Comparison of ENCODE assay signal across 8 cellular contexts in the genomic region with DNA sequence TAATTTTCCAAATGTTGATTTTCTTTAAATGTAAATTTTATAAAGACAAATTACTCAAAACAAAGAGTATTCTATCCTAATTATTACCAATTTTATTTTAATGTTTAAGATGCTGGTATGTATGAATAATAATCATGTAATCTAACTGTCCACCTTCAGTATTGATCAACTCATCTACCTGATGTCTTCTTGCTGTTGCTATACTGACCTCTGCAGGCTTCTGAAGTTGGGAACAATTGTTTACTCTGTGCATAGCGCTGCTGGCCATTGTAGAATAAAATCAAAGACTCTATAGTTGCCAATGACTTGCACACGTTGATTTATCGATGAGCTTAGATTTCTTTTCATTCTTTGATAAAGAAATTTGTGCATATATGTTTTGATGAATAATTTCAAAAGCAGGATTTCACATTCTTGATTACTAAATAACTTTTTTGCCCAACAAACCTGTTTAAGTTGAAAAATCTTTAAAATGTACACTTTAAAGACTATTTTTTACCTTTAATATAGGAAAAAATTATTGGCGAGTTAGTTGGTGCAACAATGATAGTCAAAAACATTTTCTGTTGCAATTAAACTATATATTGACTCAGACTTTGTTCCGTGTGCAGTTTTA.
A peak's percentile ranks its signal among the peaks of the same experiment; 100 is the strongest.
DNase-seq lines count a peak whose midpoint lies in the region; ATAC-seq, FAIRE-seq and TF ChIP-seq lines count a peak whose summit lies in the region.

No MANE protein-coding gene starts in this region.

- H3K27ac ChIP-seq in cardiac muscle cell: no peak overlapping the region
- no peak overlapping the region for H3K27ac ChIP-seq in endothelial cell of umbilical vein (ENCODE audit: insufficient read depth, low read depth, low read length)

- dilution Hi-C loops in endothelial cell of umbilical vein (cut with MboI; ENCODE audit: extremely low pct_ligation_motif_present, low sequenced_read_pairs): no loop called here

- peaks cover 7% of the 10 kb centered on the region for H3K4me1 ChIP-seq in cardiac muscle cell (ENCODE audit: low read depth)
- no peaks in the 10 kb centered on the region for H3K4me1 ChIP-seq in endothelial cell of umbilical vein (ENCODE audit: control insufficient read depth, extremely low read depth, insufficient read depth, low read length)

- TF ChIP-seq CTCF in cardiac muscle cell (IDR thresholded peaks at IDR 0.05; ENCODE audit: low read depth, low read length) (peak; percentile 13), endothelial cell of umbilical vein (IDR thresholded peaks at IDR 0.05; ENCODE audit: extremely low read depth in 1 of 2, insufficient read depth in 1 of 2, low read depth in 1 of 2, low read length in 2 of 2) (no peak)

- H3K36me3 ChIP-seq in cardiac muscle cell (no peaks in the 10 kb centered on the region), endothelial cell of umbilical vein (ENCODE audit: control insufficient read depth in 2 of 2, extremely low read depth in 1 of 2, insufficient read depth in 2 of 2, low read length in 2 of 2) (no peaks in the 10 kb centered on the region)

- no peak overlapping the region for H3K4me3 ChIP-seq in cardiac muscle cell
- no peak overlapping the region for H3K4me3 ChIP-seq in endothelial cell of umbilical vein (replicated peaks in 1 of 3; ENCODE audit: insufficient read depth in 1 of 3, low read depth in 1 of 3, low read length in 3 of 3)

- no TSS peak for BruUV-seq in endothelial cell of umbilical vein (replicated peaks; lab: Mats Ljungman, UMichigan)

- CTCF ChIA-PET in endothelial cell of umbilical vein (lab: Charles Lee): interaction anchor here (0.7 to 2.0 kb wide), 2 partner anchors 10 to 883 kb away, joined by 3 to 8 read pairs; no protein-coding TSS in a partner anchor

- POLR2A ChIA-PET in endothelial cell of umbilical vein (lab: Charles Lee): no interaction called here

- peak; percentile 61 for FAIRE-seq in endothelial cell of umbilical vein (lab: Jason Lieb, UNC)

- no peaks in the 10 kb centered on the region for H3K27me3 ChIP-seq in cardiac muscle cell
- no peaks in the 10 kb centered on the region for H3K27me3 ChIP-seq in endothelial cell of umbilical vein (ENCODE audit: control insufficient read depth in 2 of 2, insufficient read depth in 2 of 2, low read length in 2 of 2)

- no peak overlapping the region for H2AFZ ChIP-seq in endothelial cell of umbilical vein (ENCODE audit: low read depth, low read length)

- H3K9me1 ChIP-seq in endothelial cell of umbilical vein (replicated peaks; ENCODE audit: control insufficient read depth, extremely low read depth, insufficient read depth, low read length): no peaks in the 10 kb centered on the region

- no peak for TF ChIP-seq POLR2A in endothelial cell of umbilical vein (IDR thresholded peaks at IDR 0.05; ENCODE audit: low read depth, low read length)

- DNase-seq in cardiac muscle cell (ENCODE audit: low read depth in 1 of 2, low spot score in 1 of 2) (no peak), Right ventricle myocardium inferior (ENCODE audit: missing footprints) (no peak), NCI-H748 treated with DMSO at 0.1 percent for 48 hours (lab: John Stamatoyannopoulos, UW) (peak; percentile 49), endothelial cell of umbilical vein (ENCODE audit: low read depth, low spot score) (no peak), epidermal melanocyte (ENCODE audit: insufficient read length, low spot score) (no peak), left ventricle myocardium superior (no peak)
- no peak for DNase-seq in activated CD4-positive, alpha-beta T cell treated with anti-CD3 and anti-CD28 coated beads, Interleukin-2, amount 50 U/mL, for 48 hours
- DNase-seq in activated CD4-positive, alpha-beta T cell treated with anti-CD3 and anti-CD28 coated beads, Interleukin-2, amount 50 U/mL, for 4 hours: no peak

- ATAC-seq in Right ventricle myocardium inferior: no peak
- no peak for ATAC-seq in left ventricle myocardium superior

- intact Hi-C loops in Right ventricle myocardium inferior (cut with DNase I): no loop called here
- intact Hi-C loops in endothelial cell of umbilical vein (cut with micrococcal nuclease): loop anchor here (2.0 kb wide), 1 partner anchor 1665 kb away; no protein-coding TSS in a partner anchor
- intact Hi-C loops in left ventricle myocardium superior (cut with micrococcal nuclease): no loop called here

- no peaks in the 10 kb centered on the region for H3K9me3 ChIP-seq in cardiac muscle cell (ENCODE audit: low read depth)
- no peaks in the 10 kb centered on the region for H3K9me3 ChIP-seq in endothelial cell of umbilical vein (replicated peaks; ENCODE audit: control insufficient read depth, insufficient read depth, low read length)

- no peak overlapping the region for H3K9ac ChIP-seq in endothelial cell of umbilical vein (replicated peaks; ENCODE audit: extremely low read depth, insufficient read depth, low read length)

- H3K4me2 ChIP-seq in endothelial cell of umbilical vein (ENCODE audit: insufficient read depth, low read length): no peak overlapping the region

- H3K79me2 ChIP-seq in endothelial cell of umbilical vein (ENCODE audit: control insufficient read depth, insufficient read depth, low read length): no peaks in the 10 kb centered on the region

- H4K20me1 ChIP-seq in endothelial cell of umbilical vein (replicated peaks; ENCODE audit: control insufficient read depth, extremely low read depth, insufficient read depth, low read length): no peaks in the 10 kb centered on the region

TF ChIP-seq in endothelial cell of umbilical vein, 7 proteins besides CTCF, POLR2A, EP300 and RAD21:
- TF ChIP-seq JUN (IDR thresholded peaks at IDR 0.05; ENCODE audit: borderline replicate concordance, insufficient read depth, insufficient read length, low read depth) (no peak), POLR2AphosphoS5 (IDR thresholded peaks at IDR 0.05; ENCODE audit: insufficient read depth, low read depth, low read length) (no peak), FOS (IDR thresholded peaks at IDR 0.05; ENCODE audit: borderline replicate concordance, insufficient read depth, low read length) (no peak), EZH2 (IDR thresholded peaks at IDR 0.05; ENCODE audit: borderline replicate concordance, low read depth, low read length, severe bottlenecking) (no peak), MYC (IDR thresholded peaks at IDR 0.05; ENCODE audit: low read depth, low read length) (no peak), GATA2 (IDR thresholded peaks at IDR 0.05; ENCODE audit: insufficient read depth, insufficient read length, low read depth, low read length) (no peak)
- TF ChIP-seq, protein P1, sequence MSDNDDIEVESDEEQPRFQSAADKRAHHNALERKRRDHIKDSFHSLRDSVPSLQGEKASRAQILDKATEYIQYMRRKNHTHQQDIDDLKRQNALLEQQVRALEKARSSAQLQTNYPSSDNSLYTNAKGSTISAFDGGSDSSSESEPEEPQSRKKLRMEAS (IDR thresholded peaks at IDR 0.05; ENCODE audit: insufficient read depth, insufficient read length): no peak
TF ChIP-seq in endothelial cell of umbilical vein: peak in this region for 0.
